ENCODE assay signal across 1 cellular context in the genomic region with DNA sequence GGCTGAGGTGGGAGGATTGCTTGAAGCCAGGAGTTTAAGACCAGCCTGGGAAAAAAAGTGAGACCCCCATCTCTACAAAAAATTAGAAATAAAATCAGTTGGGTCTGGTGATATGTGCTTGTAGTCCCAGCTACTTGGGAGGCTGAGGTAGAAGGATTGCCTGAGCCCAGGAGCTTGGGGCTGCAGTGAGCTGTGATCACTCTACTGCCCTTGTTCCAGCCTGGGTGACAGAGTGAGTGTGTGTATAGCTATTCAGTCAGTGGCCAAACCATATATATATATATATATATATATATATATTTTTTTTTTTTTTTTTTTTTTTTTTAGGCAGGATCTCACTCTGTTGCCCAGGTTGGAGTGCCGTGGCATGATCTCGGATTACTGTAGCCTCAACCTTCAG.
TF ChIP-seq lines count a peak whose summit lies in the region.

No MANE protein-coding gene starts in this region.

TF ChIP-seq in A549, 52 proteins besides CTCF, POLR2A, EP300 and RAD21:
- TF ChIP-seq CHD2 (IDR thresholded peaks at IDR 0.05; ENCODE audit: low read length, partially characterized antibody) (no peak), ESRRA (IDR thresholded peaks at IDR 0.05; ENCODE audit: borderline replicate concordance, low read length) (no peak), CEBPB (IDR thresholded peaks at IDR 0.05) (no peak), TP53 (CRISPR knock-in tag; IDR thresholded peaks at IDR 0.05) (no peak), TFCP2L1 (CRISPR knock-in tag; IDR thresholded peaks at IDR 0.05) (no peak), ZSCAN20 (CRISPR knock-in tag; IDR thresholded peaks at IDR 0.05) (no peak), JUNB (IDR thresholded peaks at IDR 0.05) (no peak), HOXB5 (CRISPR knock-in tag; IDR thresholded peaks at IDR 0.05) (no peak), RCOR1 (IDR thresholded peaks at IDR 0.05; ENCODE audit: low read depth, low read length) (no peak), HOXB13 (CRISPR knock-in tag; IDR thresholded peaks at IDR 0.05; ENCODE audit: low read depth) (no peak)
- TF ChIP-seq, protein P1, sequence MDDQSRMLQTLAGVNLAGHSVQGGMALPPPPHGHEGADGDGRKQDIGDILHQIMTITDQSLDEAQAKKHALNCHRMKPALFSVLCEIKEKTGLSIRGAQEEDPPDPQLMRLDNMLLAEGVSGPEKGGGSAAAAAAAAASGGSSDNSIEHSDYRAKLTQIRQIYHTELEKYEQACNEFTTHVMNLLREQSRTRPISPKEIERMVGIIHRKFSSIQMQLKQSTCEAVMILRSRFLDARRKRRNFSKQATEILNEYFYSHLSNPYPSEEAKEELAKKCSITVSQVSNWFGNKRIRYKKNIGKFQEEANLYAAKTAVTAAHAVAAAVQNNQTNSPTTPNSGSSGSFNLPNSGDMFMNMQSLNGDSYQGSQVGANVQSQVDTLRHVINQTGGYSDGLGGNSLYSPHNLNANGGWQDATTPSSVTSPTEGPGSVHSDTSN (IDR thresholded peaks at IDR 0.05) = no peak
- TF ChIP-seq, protein P2, sequence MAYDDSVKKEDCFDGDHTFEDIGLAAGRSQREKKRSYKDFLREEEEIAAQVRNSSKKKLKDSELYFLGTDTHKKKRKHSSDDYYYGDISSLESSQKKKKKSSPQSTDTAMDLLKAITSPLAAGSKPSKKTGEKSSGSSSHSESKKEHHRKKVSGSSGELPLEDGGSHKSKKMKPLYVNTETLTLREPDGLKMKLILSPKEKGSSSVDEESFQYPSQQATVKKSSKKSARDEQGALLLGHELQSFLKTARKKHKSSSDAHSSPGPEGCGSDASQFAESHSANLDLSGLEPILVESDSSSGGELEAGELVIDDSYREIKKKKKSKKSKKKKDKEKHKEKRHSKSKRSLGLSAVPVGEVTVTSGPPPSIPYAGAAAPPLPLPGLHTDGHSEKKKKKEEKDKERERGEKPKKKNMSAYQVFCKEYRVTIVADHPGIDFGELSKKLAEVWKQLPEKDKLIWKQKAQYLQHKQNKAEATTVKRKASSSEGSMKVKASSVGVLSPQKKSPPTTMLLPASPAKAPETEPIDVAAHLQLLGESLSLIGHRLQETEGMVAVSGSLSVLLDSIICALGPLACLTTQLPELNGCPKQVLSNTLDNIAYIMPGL (CRISPR knock-in tag; IDR thresholded peaks at IDR 0.05; ENCODE audit: borderline replicate concordance) = no peak
